Comparison of ENCODE assay signal across 9 cellular contexts in the genomic region with DNA sequence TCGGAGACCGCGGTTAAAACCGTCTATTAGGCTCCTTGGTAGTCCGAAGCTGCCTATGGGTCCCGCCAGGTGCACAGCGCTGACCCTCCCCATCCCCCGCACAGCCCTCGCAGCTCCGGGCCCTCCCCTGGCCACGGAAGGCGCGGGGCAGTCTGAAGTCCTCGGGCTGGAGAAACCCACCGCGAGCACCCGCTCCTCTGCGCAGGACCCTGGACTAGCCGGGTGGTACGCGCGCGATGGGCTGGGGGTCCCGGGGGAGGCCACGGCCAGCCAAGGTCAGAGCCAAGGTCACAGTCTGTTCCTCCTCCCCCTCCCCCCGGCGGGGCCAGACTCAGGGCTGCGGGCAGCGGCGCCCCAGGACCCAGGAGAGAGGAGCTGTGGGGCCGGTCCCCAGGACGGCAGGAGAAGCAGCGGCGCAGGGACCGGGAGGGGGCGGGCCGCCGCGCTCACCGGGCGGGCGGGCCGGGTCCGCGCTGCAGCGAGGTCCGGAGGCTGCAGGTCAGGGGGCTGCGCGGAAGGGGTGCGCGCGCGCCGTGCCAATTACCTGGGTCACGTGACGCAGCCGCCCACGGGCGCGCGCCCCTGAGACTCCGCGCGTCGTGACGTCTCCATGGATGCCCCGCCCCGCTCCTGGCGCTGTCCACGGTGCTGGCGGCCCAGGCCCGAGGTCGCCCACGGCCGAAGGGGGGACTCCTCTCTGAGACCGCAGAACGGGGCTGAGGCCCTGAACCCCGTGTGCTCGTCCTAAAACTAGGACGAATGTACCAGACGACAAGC. TPM values are rescaled to one million over a fixed set of nuclear protein-coding genes. Genes with fewer than 3 reads are reported as not detected.
DNase-seq lines count a peak whose midpoint lies in the region; ATAC-seq and TF ChIP-seq lines count a peak whose summit lies in the region.
"Had no signal": no experiment of that assay in that cellular context is flagged by ENCODE, and none has a peak within 500 bp of the region (broad histone marks: within the 10 kb centered on the region; RNA-seq: fewer than 3 reads in every experiment).

OGDHL (minus strand) TSS at position 535 of the 777 bp plus-strand sequence. CDS start 3,731 bp downstream, outside the sequence.

- DNase-seq in OCI-M1 (lab: John Stamatoyannopoulos, UW) = peak; percentile 80
- DNase-seq in amygdala (lab: John Stamatoyannopoulos, UW) = peak in 37 of 56 donors; percentile 10 to 78 (median 45)
- peak; percentile 56 for DNase-seq in left ventricle myocardium inferior
- DNase-seq in putamen (ENCODE audit: low spot score) = peak; percentile 67
- DNase-seq in NK-92 treated with Interleukin-12 subunit alpha and Interleukin-12 subunit beta, amount 100 ng/mL, for 24 hours (lab: John Stamatoyannopoulos, UW) = no peak

- H3K27me3 ChIP-seq in BLaER1 treated with 17β-estradiol and CSF1 and Interleukin-3, amounts not matched to agents 10 nM and 100 nM = no peaks in the 10 kb centered on the region
- H3K27me3 ChIP-seq in left ventricle myocardium inferior (ENCODE audit: low read depth) = peaks cover 75% of the 10 kb centered on the region

- peak within 1 kb of the TSS in 10 of 11 experiments; percentile 19 to 78 (median 67); a peak in 18 of 22 replicates for H3K9ac ChIP-seq in BLaER1 treated with 17β-estradiol and CSF1 and Interleukin-3, amounts not matched to agents 10 nM and 100 nM

- peak; percentile 59 for ATAC-seq in GM18873 (IDR thresholded peaks at IDR 0.05; ENCODE audit: low FRiP score, unreplicated experiment)
- peak; percentile 70 for ATAC-seq in HG03469 (IDR thresholded peaks at IDR 0.05; ENCODE audit: unreplicated experiment)

- intact Hi-C loops in left ventricle myocardium inferior (cut with micrococcal nuclease) = no loop called here

- peak within 1 kb of the TSS; percentile 83 to 97 (median 91) for H3K4me2 ChIP-seq in BLaER1 treated with 17β-estradiol and CSF1 and Interleukin-3, amounts not matched to agents 10 nM and 100 nM
- H3K4me2 ChIP-seq: PC-9 had no signal

- no peaks in the 10 kb centered on the region for H3K36me3 ChIP-seq in BLaER1 treated with 17β-estradiol and CSF1 and Interleukin-3, amounts not matched to agents 10 nM and 100 nM
- H3K36me3 ChIP-seq in left ventricle myocardium inferior = no peaks in the 10 kb centered on the region

- H3K9me3 ChIP-seq in BLaER1 treated with 17β-estradiol and CSF1 and Interleukin-3, amounts not matched to agents 10 nM and 100 nM (replicated peaks in 1 of 11) = peaks cover 0 to 10% (median 7%) of the 10 kb centered on the region in 11 experiments; a peak in 4 of 22 replicates
- peaks cover 10% of the 10 kb centered on the region for H3K9me3 ChIP-seq in left ventricle myocardium inferior (replicated peaks)

- peaks cover 5 to 8% (median 6%) of the 10 kb centered on the region in 10 experiments; a peak in 16 of 20 replicates for H3K4me1 ChIP-seq in BLaER1 treated with 17β-estradiol and CSF1 and Interleukin-3, amounts not matched to agents 10 nM and 100 nM
- peaks cover 9% of the 10 kb centered on the region for H3K4me1 ChIP-seq in left ventricle myocardium inferior

- peaks cover 0 to 35% (median 0%) of the 10 kb centered on the region in 11 experiments; a peak in 7 of 22 replicates for H4K20me1 ChIP-seq in BLaER1 treated with 17β-estradiol and CSF1 and Interleukin-3, amounts not matched to agents 10 nM and 100 nM

- peak within 1 kb of the TSS in 8 of 11 experiments; percentile 43 to 71 (median 57); a peak in 13 of 22 replicates for H3K27ac ChIP-seq in BLaER1 treated with 17β-estradiol and CSF1 and Interleukin-3, amounts not matched to agents 10 nM and 100 nM
- H3K27ac ChIP-seq in left ventricle myocardium inferior (replicated peaks) = no peak within 1 kb of the TSS
- H3K27ac ChIP-seq: PC-9 had no signal

- H3K4me3 ChIP-seq in BLaER1 treated with 17β-estradiol and CSF1 and Interleukin-3, amounts not matched to agents 10 nM and 100 nM = peak within 1 kb of the TSS; percentile 53 to 74 (median 62)
- peak within 1 kb of the TSS; percentile 75 for H3K4me3 ChIP-seq in left ventricle myocardium inferior
- H3K4me3 ChIP-seq: PC-9 had no signal

- TF ChIP-seq CTCF in left ventricle myocardium inferior (IDR thresholded peaks at IDR 0.05; ENCODE audit: borderline replicate concordance) = no peak

RNA-seq across cellular contexts. Expression of gene OGDHL, which starts in this region (rescaled TPM):
- total RNA-seq in left ventricle myocardium inferior = 4.5 TPM
- total RNA-seq: PC-9 had no signal
